Comparison of ENCODE assay signal across 8 cellular contexts in the genomic region with DNA sequence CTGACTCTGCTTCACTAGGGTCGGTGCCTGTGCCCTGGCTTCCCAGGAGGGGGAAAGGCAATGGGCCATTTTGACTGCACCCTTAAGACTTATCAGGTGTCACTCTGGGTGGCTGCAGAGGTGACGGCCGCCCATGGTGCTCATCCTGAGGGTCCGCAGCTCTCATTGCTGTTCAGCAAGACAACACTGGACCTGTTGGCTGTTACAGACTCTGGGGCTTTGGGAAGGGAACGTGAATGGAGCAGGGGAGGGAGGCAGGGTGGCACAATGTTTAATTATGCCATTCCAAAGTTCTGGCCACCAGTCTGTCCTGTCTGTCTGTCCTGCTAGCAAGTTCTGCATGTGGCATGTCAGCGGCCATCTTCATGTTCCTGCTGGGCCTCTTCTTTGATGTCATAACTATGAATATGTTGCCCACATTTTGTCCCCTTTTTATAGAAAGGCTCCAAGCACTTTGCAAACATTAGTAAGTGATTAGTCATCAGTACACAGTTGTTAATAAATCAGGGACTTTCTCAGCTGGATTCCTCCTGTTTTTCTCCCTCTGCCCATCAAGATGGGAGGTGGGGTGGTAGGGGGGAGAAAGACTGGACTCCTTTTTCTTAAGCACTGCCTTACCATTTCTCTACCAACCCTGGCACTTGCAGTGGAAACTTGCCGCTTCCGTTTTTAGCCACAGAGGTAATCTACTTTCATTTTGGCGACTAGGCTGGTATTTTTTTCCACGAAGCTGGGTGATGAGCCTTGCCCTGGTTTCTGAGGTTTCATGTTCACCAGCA.
DNase-seq lines count a peak whose midpoint lies in the region; TF ChIP-seq lines count a peak whose summit lies in the region.

No MANE protein-coding gene starts in this region.

- no peak overlapping the region for H2AFZ ChIP-seq in neuronal stem cell (ENCODE audit: low read length)

- H2BK12ac ChIP-seq in neuronal stem cell (ENCODE audit: low read length), result no peak overlapping the region

- no peak overlapping the region for H3K9ac ChIP-seq in neuronal stem cell (ENCODE audit: low read depth, low read length, poor library complexity)

- H3K27me3 ChIP-seq in neuronal stem cell (ENCODE audit: control insufficient read depth in 3 of 3, insufficient read depth in 3 of 3, low read depth in 1 of 3, low read length in 3 of 3), result peaks cover 0 to 17% (median 0%) of the 10 kb centered on the region in 3 experiments
- no peaks in the 10 kb centered on the region for H3K27me3 ChIP-seq in tibial nerve

- TF ChIP-seq POLR2A in tibial nerve (IDR thresholded peaks at IDR 0.05), result no peak

- no peak overlapping the region for H3K4ac ChIP-seq in neuronal stem cell (ENCODE audit: low read length)

- H4K8ac ChIP-seq in neuronal stem cell (ENCODE audit: low read depth, low read length), result no peak overlapping the region

- H3K4me3 ChIP-seq in AG09309 (ENCODE audit: control insufficient read depth, low read depth, low read length), result peak overlapping the region; percentile 33
- no peak overlapping the region for H3K4me3 ChIP-seq in neuronal stem cell (ENCODE audit: low read length in 2 of 2)
- peak overlapping the region in 2 of 4 donors; percentile 19 to 34 for H3K4me3 ChIP-seq in tibial nerve

- H3K79me1 ChIP-seq in neuronal stem cell (ENCODE audit: low read depth, low read length), result no peaks in the 10 kb centered on the region

- H3K27ac ChIP-seq in neuronal stem cell (replicated peaks; ENCODE audit: low read length) (no peak overlapping the region), tibial nerve (peak overlapping the region; percentile 24 to 84 (median 49))

- H3K18ac ChIP-seq in neuronal stem cell (ENCODE audit: low read length), result peak overlapping the region; percentile 33

- H2BK120ac ChIP-seq in neuronal stem cell (ENCODE audit: low read depth, low read length), result peak overlapping the region; percentile 5

- no peak for TF ChIP-seq EP300 in tibial nerve (IDR thresholded peaks at IDR 0.05)

- no peaks in the 10 kb centered on the region for H3K4me1 ChIP-seq in neuronal stem cell (ENCODE audit: control insufficient read depth in 2 of 2, insufficient read depth in 1 of 2, low read depth in 1 of 2, low read length in 2 of 2)
- H3K4me1 ChIP-seq in tibial nerve, result peaks cover 0 to 16% (median 7%) of the 10 kb centered on the region in 4 donors

- DNase-seq in AG09309 (ENCODE audit: low read depth) (peak; percentile 46), GM20000 (ENCODE audit: low spot score) (peak; percentile 16), HT1080 (ENCODE audit: low read depth) (peak; percentile 87), dermis blood vessel endothelial cell (peak; percentile 42), neuronal stem cell (ENCODE audit: low spot score) (no peak), tibial nerve (ENCODE audit: low spot score in 2 of 2) (no peak), iPS-NIHi11 (ENCODE audit: low spot score) (no peak)
- peak; percentile 60 for DNase-seq in activated CD4-positive, CD25-positive, alpha-beta regulatory T cell treated with anti-CD3 and anti-CD28 coated beads, Interleukin-2, amount 50 U/mL, for 72 hours

- no peak overlapping the region for H3K4me2 ChIP-seq in neuronal stem cell (ENCODE audit: insufficient read depth, low read length, poor library complexity, severe bottlenecking)

- TF ChIP-seq CTCF in AG09309 (IDR thresholded peaks at IDR 0.05; ENCODE audit: control insufficient read depth, insufficient read depth, low read depth, low read length, missing control alignments) (no peak), GM20000 (IDR thresholded peaks at IDR 0.05; ENCODE audit: extremely low read depth, missing control alignments) (no peak), tibial nerve (IDR thresholded peaks at IDR 0.05) (no peak)

- peak overlapping the region; percentile 10 for H3K14ac ChIP-seq in neuronal stem cell (ENCODE audit: low read length)

- H2BK5ac ChIP-seq in neuronal stem cell (ENCODE audit: low read length), result peak overlapping the region; percentile 35

- H2AK5ac ChIP-seq in neuronal stem cell (ENCODE audit: low read depth, low read length), result no peak overlapping the region

- H3K23ac ChIP-seq in neuronal stem cell (ENCODE audit: low read depth, low read length, poor library complexity), result peak overlapping the region; percentile 70

- H3K36me3 ChIP-seq in neuronal stem cell (replicated peaks in 1 of 2; ENCODE audit: control insufficient read depth in 2 of 2, insufficient read depth in 2 of 2, low read length in 2 of 2) (no peaks in the 10 kb centered on the region), tibial nerve (no peaks in the 10 kb centered on the region)

- WGBS in neuronal stem cell (ENCODE audit: extremely low coverage in 2 of 2, insufficient read length in 2 of 2, insufficient replicate concordance in 1 of 2), 2 donors, result no CpG with 5 or more reads among the region's 10 CpGs
- 51% methylated on average over 8 to 10 of the region's 10 CpGs for WGBS in tibial nerve, 2 donors

- no peaks in the 10 kb centered on the region for H3K9me3 ChIP-seq in neuronal stem cell (replicated peaks in 1 of 2; ENCODE audit: control insufficient read depth in 2 of 2, insufficient read depth in 1 of 2, low read depth in 1 of 2, low read length in 2 of 2)
- H3K9me3 ChIP-seq in tibial nerve, result no peaks in the 10 kb centered on the region

- H4K91ac ChIP-seq in neuronal stem cell (ENCODE audit: low read depth, low read length, poor library complexity), result peak overlapping the region; percentile 59

- H2BK15ac ChIP-seq in neuronal stem cell (ENCODE audit: low read length), result peak overlapping the region; percentile 62

Comparison
In these comparisons a context has a peak if more than half of its experiments do, and no peak if none do; other contexts are left out.
1. DNase-seq: peak in AG09309 (single experiment), GM20000 (single experiment), HT1080 (single experiment), activated CD4-positive, CD25-positive, alpha-beta regulatory T cell treated with anti-CD3 and anti-CD28 coated beads, Interleukin-2, amount 50 U/mL, for 72 hours (single experiment) and dermis blood vessel endothelial cell (single experiment); none in neuronal stem cell (single experiment), tibial nerve (0 of 2) and iPS-NIHi11 (single experiment).